ENCODE assay signal across 12 cellular contexts in the genomic region with DNA sequence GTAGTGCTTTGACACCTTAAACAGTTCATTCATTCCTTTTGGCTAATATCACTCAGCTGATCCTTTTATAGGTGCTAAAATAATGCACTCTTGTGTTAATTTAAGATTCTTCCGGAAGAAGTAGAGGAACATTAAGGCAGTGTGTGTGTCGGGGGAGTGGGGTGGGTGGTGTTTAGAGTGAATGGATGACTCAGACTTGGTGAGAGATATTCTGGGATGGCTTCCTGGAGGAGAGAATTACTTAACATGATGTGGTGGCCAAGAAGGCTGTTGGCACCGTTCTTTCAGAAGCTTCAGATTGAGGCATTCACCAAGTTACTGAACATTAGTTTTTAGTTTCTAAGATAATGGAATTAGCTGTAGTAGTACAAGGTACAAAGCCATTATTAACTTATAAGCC.
DNase-seq lines count a peak whose midpoint lies in the region; ATAC-seq, FAIRE-seq and TF ChIP-seq lines count a peak whose summit lies in the region.
"Had no signal": no experiment of that assay in that cellular context is flagged by ENCODE, and none has a peak within 500 bp of the region (broad histone marks: within the 10 kb centered on the region; RNA-seq: fewer than 3 reads in every experiment).

No MANE protein-coding gene starts in this region.

- peaks cover 34% of the 10 kb centered on the region for H3K4me1 Mint-ChIP-seq in astrocyte (ENCODE audit: low read depth, unreplicated experiment)
- H3K4me1 Mint-ChIP-seq: activated naive CD4-positive, alpha-beta T cell treated with anti-CD3 and anti-CD28 coated beads, Interleukin-2, amount 10 ng/mL, durations not matched to agents 7 days and 5 days; endodermal cell had no signal

- FAIRE-seq in astrocyte (lab: Jason Lieb, UNC), result peak; percentile 47

- no peaks in the 10 kb centered on the region for H3K27me3 Mint-ChIP-seq in astrocyte (ENCODE audit: low read depth, unreplicated experiment)

- H3K27me3 ChIP-seq in astrocyte (ENCODE audit: insufficient read depth, low read length) (no peaks in the 10 kb centered on the region), tibial artery (no peaks in the 10 kb centered on the region)

- no peaks in the 10 kb centered on the region for H3K9me3 ChIP-seq in HEK293 (ENCODE audit: control insufficient read depth, insufficient read depth, low read depth, low read length)
- no peaks in the 10 kb centered on the region for H3K9me3 ChIP-seq in astrocyte (ENCODE audit: insufficient read depth, low read depth, low read length)
- no peaks in the 10 kb centered on the region for H3K9me3 ChIP-seq in tibial artery

- DNase-seq in astrocyte (ENCODE audit: low read depth) (peak; percentile 82), left ventricle myocardium superior (no peak), tibial artery (peak; percentile 51 to 74), NCI-H1092 (lab: John Stamatoyannopoulos, UW) (no peak)
- DNase-seq: activated CD4-positive, alpha-beta T cell treated with anti-CD3 and anti-CD28 coated beads, Interleukin-2, amount 50 U/mL, for 4 hours; activated naive CD4-positive, alpha-beta T cell treated with anti-CD3 and anti-CD28 coated beads, Interleukin-2, amount 10 ng/mL, durations not matched to agents 7 days and 5 days; endodermal cell; islet precursor cell; stimulated activated CD4-positive, alpha-beta T cell treated with anti-CD3 and anti-CD28 coated beads, Interleukin-4, amount 100 ng/mL, for 1 hour had no signal

- ATAC-seq in left ventricle myocardium superior (peak; percentile 60), GM18861 (IDR thresholded peaks at IDR 0.05; ENCODE audit: unreplicated experiment) (no peak), HG02885 (IDR thresholded peaks at IDR 0.05; ENCODE audit: poor library complexity, unreplicated experiment) (no peak)

- H3K4me1 ChIP-seq in HEK293 (ENCODE audit: control insufficient read depth, insufficient read depth, low read length) (no peaks in the 10 kb centered on the region), astrocyte (ENCODE audit: insufficient read depth, low read length) (peaks cover 33% of the 10 kb centered on the region), tibial artery (peaks cover 0 to 89% (median 68%) of the 10 kb centered on the region in 4 donors)

- CTCF ChIA-PET in HEK293 (lab: Yijun Ruan, JAX), result no interaction called here

- H3K27ac Mint-ChIP-seq in astrocyte (ENCODE audit: unreplicated experiment), result no peak overlapping the region
- H3K27ac Mint-ChIP-seq: activated naive CD4-positive, alpha-beta T cell treated with anti-CD3 and anti-CD28 coated beads, Interleukin-2, amount 10 ng/mL, durations not matched to agents 7 days and 5 days; endodermal cell had no signal

- H3K4me3 Mint-ChIP-seq in astrocyte (ENCODE audit: unreplicated experiment), result no peak overlapping the region
- H3K4me3 Mint-ChIP-seq: activated naive CD4-positive, alpha-beta T cell treated with anti-CD3 and anti-CD28 coated beads, Interleukin-2, amount 10 ng/mL, durations not matched to agents 7 days and 5 days; endodermal cell had no signal

- TF ChIP-seq CTCF in HEK293 (tag by site-specific recombination; IDR thresholded peaks at IDR 0.05) (no peak), astrocyte (IDR thresholded peaks at IDR 0.05; ENCODE audit: insufficient read depth, low read depth, low read length) (no peak), tibial artery (IDR thresholded peaks at IDR 0.05) (no peak)

- H3K36me3 ChIP-seq in HEK293 (ENCODE audit: control insufficient read depth in 2 of 2, insufficient read depth in 1 of 2, low read length in 2 of 2), result no peaks in the 10 kb centered on the region
- H3K36me3 ChIP-seq in astrocyte (ENCODE audit: insufficient read depth, low read length), result no peaks in the 10 kb centered on the region
- H3K36me3 ChIP-seq in tibial artery, result no peaks in the 10 kb centered on the region

- no peaks in the 10 kb centered on the region for H3K79me2 ChIP-seq in astrocyte (ENCODE audit: insufficient read depth, low read length)

- peaks cover 9% of the 10 kb centered on the region for H3K36me3 Mint-ChIP-seq in astrocyte (ENCODE audit: low read depth, unreplicated experiment)
- H3K36me3 Mint-ChIP-seq: activated naive CD4-positive, alpha-beta T cell treated with anti-CD3 and anti-CD28 coated beads, Interleukin-2, amount 10 ng/mL, durations not matched to agents 7 days and 5 days had no signal

- H3K27ac ChIP-seq in HEK293 (ENCODE audit: extremely low read depth, low read depth, low read length) (no peak overlapping the region), astrocyte (ENCODE audit: low read depth, low read length) (peak overlapping the region; percentile 6), tibial artery (peak overlapping the region; percentile 57 to 66)

- no peaks in the 10 kb centered on the region for H3K9me3 Mint-ChIP-seq in astrocyte (ENCODE audit: unreplicated experiment)
- H3K9me3 Mint-ChIP-seq: activated naive CD4-positive, alpha-beta T cell treated with anti-CD3 and anti-CD28 coated beads, Interleukin-2, amount 10 ng/mL, durations not matched to agents 7 days and 5 days; endodermal cell had no signal

- H3K4me3 ChIP-seq in HEK293 (ENCODE audit: low read depth, low read length), result no peak overlapping the region
- H3K4me3 ChIP-seq in astrocyte (ENCODE audit: insufficient read depth, low read depth, low read length), result no peak overlapping the region
- no peak overlapping the region for H3K4me3 ChIP-seq in tibial artery

- H2AFZ ChIP-seq in astrocyte (ENCODE audit: low read depth, low read length), result no peak overlapping the region

- POLR2A ChIA-PET in HEK293 (lab: Yijun Ruan, JAX), result no interaction called here

- H3K4me2 ChIP-seq in astrocyte (ENCODE audit: low read length), result peak overlapping the region; percentile 43

- intact Hi-C loops in left ventricle myocardium superior (cut with micrococcal nuclease), result no loop called here
- intact Hi-C loops in tibial artery (cut with DNase I; ENCODE audit: low total_unique reads), result no loop called here

- H4K20me1 ChIP-seq in astrocyte (ENCODE audit: insufficient read depth, low read length), result peaks cover 4% of the 10 kb centered on the region

- no peak overlapping the region for H3K9ac ChIP-seq in astrocyte (ENCODE audit: low read length)

TF ChIP-seq in HEK293, 187 proteins besides CTCF, POLR2A, EP300 and RAD21:
- TF ChIP-seq ZFHX2 (tag by site-specific recombination; conservative IDR thresholded peaks at IDR 0.05) (peak; percentile 24; the same call in 1 of the 2 replicates), SCRT2 (tag by site-specific recombination; IDR thresholded peaks at IDR 0.05) (no peak)
- TF ChIP-seq, protein P1, sequence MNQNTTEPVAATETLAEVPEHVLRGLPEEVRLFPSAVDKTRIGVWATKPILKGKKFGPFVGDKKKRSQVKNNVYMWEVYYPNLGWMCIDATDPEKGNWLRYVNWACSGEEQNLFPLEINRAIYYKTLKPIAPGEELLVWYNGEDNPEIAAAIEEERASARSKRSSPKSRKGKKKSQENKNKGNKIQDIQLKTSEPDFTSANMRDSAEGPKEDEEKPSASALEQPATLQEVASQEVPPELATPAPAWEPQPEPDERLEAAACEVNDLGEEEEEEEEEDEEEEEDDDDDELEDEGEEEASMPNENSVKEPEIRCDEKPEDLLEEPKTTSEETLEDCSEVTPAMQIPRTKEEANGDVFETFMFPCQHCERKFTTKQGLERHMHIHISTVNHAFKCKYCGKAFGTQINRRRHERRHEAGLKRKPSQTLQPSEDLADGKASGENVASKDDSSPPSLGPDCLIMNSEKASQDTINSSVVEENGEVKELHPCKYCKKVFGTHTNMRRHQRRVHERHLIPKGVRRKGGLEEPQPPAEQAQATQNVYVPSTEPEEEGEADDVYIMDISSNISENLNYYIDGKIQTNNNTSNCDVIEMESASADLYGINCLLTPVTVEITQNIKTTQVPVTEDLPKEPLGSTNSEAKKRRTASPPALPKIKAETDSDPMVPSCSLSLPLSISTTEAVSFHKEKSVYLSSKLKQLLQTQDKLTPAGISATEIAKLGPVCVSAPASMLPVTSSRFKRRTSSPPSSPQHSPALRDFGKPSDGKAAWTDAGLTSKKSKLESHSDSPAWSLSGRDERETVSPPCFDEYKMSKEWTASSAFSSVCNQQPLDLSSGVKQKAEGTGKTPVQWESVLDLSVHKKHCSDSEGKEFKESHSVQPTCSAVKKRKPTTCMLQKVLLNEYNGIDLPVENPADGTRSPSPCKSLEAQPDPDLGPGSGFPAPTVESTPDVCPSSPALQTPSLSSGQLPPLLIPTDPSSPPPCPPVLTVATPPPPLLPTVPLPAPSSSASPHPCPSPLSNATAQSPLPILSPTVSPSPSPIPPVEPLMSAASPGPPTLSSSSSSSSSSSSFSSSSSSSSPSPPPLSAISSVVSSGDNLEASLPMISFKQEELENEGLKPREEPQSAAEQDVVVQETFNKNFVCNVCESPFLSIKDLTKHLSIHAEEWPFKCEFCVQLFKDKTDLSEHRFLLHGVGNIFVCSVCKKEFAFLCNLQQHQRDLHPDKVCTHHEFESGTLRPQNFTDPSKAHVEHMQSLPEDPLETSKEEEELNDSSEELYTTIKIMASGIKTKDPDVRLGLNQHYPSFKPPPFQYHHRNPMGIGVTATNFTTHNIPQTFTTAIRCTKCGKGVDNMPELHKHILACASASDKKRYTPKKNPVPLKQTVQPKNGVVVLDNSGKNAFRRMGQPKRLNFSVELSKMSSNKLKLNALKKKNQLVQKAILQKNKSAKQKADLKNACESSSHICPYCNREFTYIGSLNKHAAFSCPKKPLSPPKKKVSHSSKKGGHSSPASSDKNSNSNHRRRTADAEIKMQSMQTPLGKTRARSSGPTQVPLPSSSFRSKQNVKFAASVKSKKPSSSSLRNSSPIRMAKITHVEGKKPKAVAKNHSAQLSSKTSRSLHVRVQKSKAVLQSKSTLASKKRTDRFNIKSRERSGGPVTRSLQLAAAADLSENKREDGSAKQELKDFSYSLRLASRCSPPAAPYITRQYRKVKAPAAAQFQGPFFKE (tag by site-specific recombination; IDR thresholded peaks at IDR 0.05; ENCODE audit: borderline replicate concordance), result no peak

Comparison
In these comparisons a context has a peak if more than half of its experiments do, and no peak if none do; other contexts are left out.
1. DNase-seq: peak in astrocyte (single experiment) and tibial artery (2 of 2); none in left ventricle myocardium superior (single experiment) and NCI-H1092 (single experiment).